Comparison of ENCODE assay signal across 30 cellular contexts in the genomic region with DNA sequence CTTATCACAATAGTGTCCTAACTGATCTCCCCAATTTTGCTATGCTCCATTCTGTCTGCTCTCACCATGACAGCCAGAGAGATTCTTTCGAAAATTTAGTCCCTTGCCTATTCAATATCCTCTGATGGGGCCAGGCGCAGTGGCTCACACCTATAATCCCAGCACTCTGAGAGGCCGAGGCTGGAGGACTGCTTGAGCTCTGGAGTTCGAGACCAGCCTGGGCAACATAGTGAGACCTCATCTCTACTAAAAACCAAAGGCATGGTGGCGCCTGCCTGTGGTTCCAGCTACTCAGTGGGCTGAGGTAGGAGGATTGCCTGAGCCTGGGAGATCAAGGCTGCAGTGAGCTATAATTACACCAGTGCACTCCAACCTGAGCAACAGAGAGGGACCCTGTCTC. TPM values are rescaled to one million over a fixed set of nuclear protein-coding genes. Genes with fewer than 3 reads are reported as not detected.
"Had no signal": no experiment of that assay in that cellular context is flagged by ENCODE, and none has a peak within 500 bp of the region (broad histone marks: within the 10 kb centered on the region; RNA-seq: fewer than 3 reads in every experiment).

No MANE protein-coding gene starts in this region.

- DNase-seq: heart right ventricle; islet precursor cell; left ventricle myocardium inferior; mesendoderm; naive B cell; natural killer cell; nephron progenitor cell; occipital lobe; ovary; retina; stimulated activated CD4-positive, alpha-beta T cell treated with anti-CD3 and anti-CD28 coated beads, Interleukin-12 subunit alpha, Interleukin-12 subunit beta, amount 100 ng/mL, for 4 hours; stimulated activated CD4-positive, alpha-beta T cell treated with anti-CD3 and anti-CD28 coated beads, Interleukin-15, amount 100 ng/mL, for 24 hours; stimulated activated CD4-positive, alpha-beta T cell treated with anti-CD3 and anti-CD28 coated beads, Interleukin-2, amount 100 ng/mL, for 24 hours; stimulated activated CD4-positive, alpha-beta T cell treated with anti-CD3 and anti-CD28 coated beads, Interleukin-4, amount 100 ng/mL, for 1 hour; stimulated activated naive B cell treated with anti-CD40 and anti-IgM and Interleukin-4, amounts not matched to agents 10 μg/mL and 1 μg/mL and 100 μg/mL, for 72 hours; stimulated activated naive CD8-positive, alpha-beta T cell treated with anti-CD3 and anti-CD28 coated beads, Interleukin-15, Interleukin-2, amounts not matched to agents 100 U/mL and 50 U/mL, for 24 hours; stomach; testis; trophoblast cell; uterus had no signal

- H3K4me3 ChIP-seq: heart right ventricle, hepatocyte, left ventricle myocardium inferior, lung, neural progenitor cell, ovary, prostate gland, smooth muscle cell, stomach, testis, tibial artery, uterus had no signal

- H3K9me3 Mint-ChIP-seq: natural killer cell; stimulated activated naive B cell treated with anti-CD40 and anti-IgM and Interleukin-4, amounts not matched to agents 10 μg/mL and 1 μg/mL and 100 μg/mL, for 72 hours had no signal

- H3K27ac Mint-ChIP-seq: mesothelial cell of epicardium; natural killer cell; nephron progenitor cell; neural progenitor cell; stimulated activated naive B cell treated with anti-CD40 and anti-IgM and Interleukin-4, amounts not matched to agents 10 μg/mL and 1 μg/mL and 100 μg/mL, for 72 hours had no signal

- H3K4me1 Mint-ChIP-seq: natural killer cell had no signal

- H3K36me3 Mint-ChIP-seq: mesothelial cell of epicardium; naive B cell; natural killer cell; neural progenitor cell; stimulated activated naive B cell treated with anti-CD40 and anti-IgM and Interleukin-4, amounts not matched to agents 10 μg/mL and 1 μg/mL and 100 μg/mL, for 72 hours had no signal

- H3K79me2 ChIP-seq: hepatocyte had no signal

- H3K4me2 ChIP-seq: hepatocyte, neural progenitor cell, smooth muscle cell had no signal

- H3K4me1 ChIP-seq: left ventricle myocardium inferior, prostate gland, stomach, testis, tibial artery, uterus had no signal

- H3K27me3 ChIP-seq: ovary, testis, uterus had no signal

- H3K36me3 ChIP-seq: heart right ventricle, left ventricle myocardium inferior, neural progenitor cell, neutrophil, ovary, prostate gland, stomach, tibial artery, uterus had no signal

- H3K9me3 ChIP-seq: neutrophil, ovary, prostate gland, testis, tibial artery, uterus had no signal

- H2AFZ ChIP-seq: hepatocyte, neural progenitor cell had no signal

- H3K27ac ChIP-seq: heart right ventricle, hepatocyte, left ventricle myocardium inferior, neural progenitor cell, neutrophil, ovary, prostate gland, stomach, testis, tibial artery, uterus had no signal

- ATAC-seq: heart right ventricle; natural killer cell; right cardiac atrium; stimulated activated naive B cell treated with anti-CD40 and anti-IgM and Interleukin-4, amounts not matched to agents 10 μg/mL and 1 μg/mL and 100 μg/mL, for 72 hours; stimulated activated naive CD8-positive, alpha-beta T cell treated with anti-CD3 and anti-CD28 coated beads, Interleukin-15, Interleukin-2, amounts not matched to agents 100 U/mL and 50 U/mL, for 24 hours had no signal

- H3K4me3 Mint-ChIP-seq: mesothelial cell of epicardium; naive B cell; natural killer cell; nephron progenitor cell; neural progenitor cell; stimulated activated naive B cell treated with anti-CD40 and anti-IgM and Interleukin-4, amounts not matched to agents 10 μg/mL and 1 μg/mL and 100 μg/mL, for 72 hours had no signal

RNA-seq across cellular contexts. Expression of gene PDZK1IP1, which starts 16.1 kb away (rescaled TPM):
- total RNA-seq: left ventricle myocardium inferior, mesothelial cell of epicardium, occipital lobe, skeletal muscle tissue, smooth muscle cell had no signal
- polyA plus RNA-seq: smooth muscle cell had no signal

RNA-seq across cellular contexts. Expression of gene TAL1, which starts 26.1 kb away (rescaled TPM):
- total RNA-seq: mesothelial cell of epicardium, smooth muscle cell had no signal
- polyA plus RNA-seq: hepatocyte, smooth muscle cell had no signal
